1 cellular context compared by ENCODE assay signal in the genomic region with DNA sequence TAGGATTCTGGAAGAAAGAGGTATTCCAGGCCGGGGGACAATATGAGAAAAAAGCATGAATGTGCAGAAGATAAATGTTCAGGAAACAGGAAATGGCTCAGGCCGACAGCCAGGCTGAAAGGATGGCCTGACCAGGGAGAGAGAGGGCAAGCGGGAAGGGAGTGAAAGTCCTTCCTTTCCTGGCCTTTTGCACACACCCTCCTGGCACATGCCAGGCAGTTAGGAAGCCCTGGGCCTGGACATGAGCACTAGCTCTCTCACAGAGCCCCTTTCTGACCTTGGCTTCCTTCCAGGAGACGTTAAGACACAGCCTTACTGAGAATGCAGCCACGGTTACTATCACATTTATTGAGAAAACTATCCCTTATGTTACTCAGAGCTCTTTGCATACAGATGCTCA.
A peak's percentile ranks its signal among the peaks of the same experiment; 100 is the strongest.
TF ChIP-seq lines count a peak whose summit lies in the region.

No MANE protein-coding gene starts in this region.

TF ChIP-seq in SK-N-SH, 30 proteins besides CTCF, POLR2A, EP300 and RAD21 (continued from another document):
- TF ChIP-seq, protein P1, sequence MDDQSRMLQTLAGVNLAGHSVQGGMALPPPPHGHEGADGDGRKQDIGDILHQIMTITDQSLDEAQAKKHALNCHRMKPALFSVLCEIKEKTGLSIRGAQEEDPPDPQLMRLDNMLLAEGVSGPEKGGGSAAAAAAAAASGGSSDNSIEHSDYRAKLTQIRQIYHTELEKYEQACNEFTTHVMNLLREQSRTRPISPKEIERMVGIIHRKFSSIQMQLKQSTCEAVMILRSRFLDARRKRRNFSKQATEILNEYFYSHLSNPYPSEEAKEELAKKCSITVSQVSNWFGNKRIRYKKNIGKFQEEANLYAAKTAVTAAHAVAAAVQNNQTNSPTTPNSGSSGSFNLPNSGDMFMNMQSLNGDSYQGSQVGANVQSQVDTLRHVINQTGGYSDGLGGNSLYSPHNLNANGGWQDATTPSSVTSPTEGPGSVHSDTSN (IDR thresholded peaks at IDR 0.05): peak; percentile 78
- TF ChIP-seq TAF1 (IDR thresholded peaks at IDR 0.05; ENCODE audit: borderline replicate concordance, low read depth, low read length) (peak; percentile 21; the same call in 1 of the 2 replicates), RFX5 (IDR thresholded peaks at IDR 0.05; ENCODE audit: low read length) (no peak), RCOR1 (IDR thresholded peaks at IDR 0.05; ENCODE audit: low read length) (no peak), SIN3A (IDR thresholded peaks at IDR 0.05; ENCODE audit: borderline replicate concordance, low read depth, low read length) (peak; percentile 30; the same call in 1 of the 2 replicates), ELF1 (IDR thresholded peaks at IDR 0.05) (0 out of 2 replicates have a peak, but pooled peaks have one; percentile 45), RXRA (IDR thresholded peaks at IDR 0.05; ENCODE audit: borderline replicate concordance, low read depth) (peak; percentile 92), TEAD4 (IDR thresholded peaks at IDR 0.05; ENCODE audit: borderline replicate concordance, insufficient read depth) (peak; percentile 60; the same call in 1 of the 2 replicates), SMC3 (IDR thresholded peaks at IDR 0.05; ENCODE audit: low read depth, low read length) (no peak)
- TF ChIP-seq, protein P2, sequence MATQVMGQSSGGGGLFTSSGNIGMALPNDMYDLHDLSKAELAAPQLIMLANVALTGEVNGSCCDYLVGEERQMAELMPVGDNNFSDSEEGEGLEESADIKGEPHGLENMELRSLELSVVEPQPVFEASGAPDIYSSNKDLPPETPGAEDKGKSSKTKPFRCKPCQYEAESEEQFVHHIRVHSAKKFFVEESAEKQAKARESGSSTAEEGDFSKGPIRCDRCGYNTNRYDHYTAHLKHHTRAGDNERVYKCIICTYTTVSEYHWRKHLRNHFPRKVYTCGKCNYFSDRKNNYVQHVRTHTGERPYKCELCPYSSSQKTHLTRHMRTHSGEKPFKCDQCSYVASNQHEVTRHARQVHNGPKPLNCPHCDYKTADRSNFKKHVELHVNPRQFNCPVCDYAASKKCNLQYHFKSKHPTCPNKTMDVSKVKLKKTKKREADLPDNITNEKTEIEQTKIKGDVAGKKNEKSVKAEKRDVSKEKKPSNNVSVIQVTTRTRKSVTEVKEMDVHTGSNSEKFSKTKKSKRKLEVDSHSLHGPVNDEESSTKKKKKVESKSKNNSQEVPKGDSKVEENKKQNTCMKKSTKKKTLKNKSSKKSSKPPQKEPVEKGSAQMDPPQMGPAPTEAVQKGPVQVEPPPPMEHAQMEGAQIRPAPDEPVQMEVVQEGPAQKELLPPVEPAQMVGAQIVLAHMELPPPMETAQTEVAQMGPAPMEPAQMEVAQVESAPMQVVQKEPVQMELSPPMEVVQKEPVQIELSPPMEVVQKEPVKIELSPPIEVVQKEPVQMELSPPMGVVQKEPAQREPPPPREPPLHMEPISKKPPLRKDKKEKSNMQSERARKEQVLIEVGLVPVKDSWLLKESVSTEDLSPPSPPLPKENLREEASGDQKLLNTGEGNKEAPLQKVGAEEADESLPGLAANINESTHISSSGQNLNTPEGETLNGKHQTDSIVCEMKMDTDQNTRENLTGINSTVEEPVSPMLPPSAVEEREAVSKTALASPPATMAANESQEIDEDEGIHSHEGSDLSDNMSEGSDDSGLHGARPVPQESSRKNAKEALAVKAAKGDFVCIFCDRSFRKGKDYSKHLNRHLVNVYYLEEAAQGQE (IDR thresholded peaks at IDR 0.05; ENCODE audit: low read depth, low read length): no peak
- TF ChIP-seq, protein P3, sequence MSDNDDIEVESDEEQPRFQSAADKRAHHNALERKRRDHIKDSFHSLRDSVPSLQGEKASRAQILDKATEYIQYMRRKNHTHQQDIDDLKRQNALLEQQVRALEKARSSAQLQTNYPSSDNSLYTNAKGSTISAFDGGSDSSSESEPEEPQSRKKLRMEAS (IDR thresholded peaks at IDR 0.05; ENCODE audit: low read depth): peak; percentile 94
- TF ChIP-seq, protein P4, sequence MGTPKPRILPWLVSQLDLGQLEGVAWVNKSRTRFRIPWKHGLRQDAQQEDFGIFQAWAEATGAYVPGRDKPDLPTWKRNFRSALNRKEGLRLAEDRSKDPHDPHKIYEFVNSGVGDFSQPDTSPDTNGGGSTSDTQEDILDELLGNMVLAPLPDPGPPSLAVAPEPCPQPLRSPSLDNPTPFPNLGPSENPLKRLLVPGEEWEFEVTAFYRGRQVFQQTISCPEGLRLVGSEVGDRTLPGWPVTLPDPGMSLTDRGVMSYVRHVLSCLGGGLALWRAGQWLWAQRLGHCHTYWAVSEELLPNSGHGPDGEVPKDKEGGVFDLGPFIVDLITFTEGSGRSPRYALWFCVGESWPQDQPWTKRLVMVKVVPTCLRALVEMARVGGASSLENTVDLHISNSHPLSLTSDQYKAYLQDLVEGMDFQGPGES (IDR thresholded peaks at IDR 0.05; ENCODE audit: low read depth, low read length): no peak
